ENCODE assay signal across 13 cellular contexts in the genomic region with DNA sequence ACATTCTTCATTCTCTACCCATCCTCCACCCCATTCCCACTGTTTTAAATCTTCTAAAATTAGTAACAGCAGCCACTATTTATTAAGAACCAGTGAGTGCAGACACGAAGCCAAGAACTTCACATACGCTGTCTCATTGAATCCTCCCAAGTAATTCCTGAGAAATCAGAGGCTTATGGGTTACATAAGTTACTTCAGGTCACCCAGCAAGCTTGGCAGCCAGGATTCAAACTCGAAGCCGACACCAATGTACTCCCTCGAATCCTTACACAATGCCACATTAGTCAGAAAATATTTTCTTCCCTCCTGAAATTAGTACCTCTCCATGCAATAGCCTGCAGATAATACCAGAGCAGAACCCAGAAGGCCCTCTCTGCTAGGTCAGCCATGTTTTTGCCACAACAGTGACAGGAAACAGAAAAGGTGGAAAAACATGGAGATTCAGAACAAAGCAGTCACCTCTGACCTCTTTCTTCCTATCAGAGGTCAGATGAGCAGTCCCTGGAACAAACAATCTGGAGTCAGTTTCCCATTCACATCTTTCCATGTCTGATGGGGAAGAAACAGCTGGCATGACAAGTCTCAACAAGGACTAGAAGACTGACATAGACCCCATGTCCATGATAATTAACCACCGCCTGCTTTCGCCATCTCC. TPM values are rescaled to one million over a fixed set of nuclear protein-coding genes. Genes with fewer than 3 reads are reported as not detected.
DNase-seq lines count a peak whose midpoint lies in the region; ATAC-seq, FAIRE-seq and TF ChIP-seq lines count a peak whose summit lies in the region.
"Had no signal": no experiment of that assay in that cellular context is flagged by ENCODE, and none has a peak within 500 bp of the region (broad histone marks: within the 10 kb centered on the region; RNA-seq: fewer than 3 reads in every experiment).

No MANE protein-coding gene starts in this region.

- no peaks in the 10 kb centered on the region for H3K36me3 Mint-ChIP-seq in CD8-positive, alpha-beta T cell
- H3K36me3 Mint-ChIP-seq: activated naive CD4-positive, alpha-beta T cell treated with anti-CD3 and anti-CD28 coated beads, Interleukin-2, amount 50 U/mL, for 24 hours had no signal

- DNase-seq in EL (peak; percentile 61), coronary artery (ENCODE audit: low spot score) (no peak), lower lobe of right lung (no peak), smooth muscle cell (lab: John Stamatoyannopoulos, UW; ENCODE audit: unreplicated experiment) (no peak), D721Med (ENCODE audit: insufficient read length, low spot score) (no peak)
- DNase-seq in CD8-positive, alpha-beta T cell, result no peak
- DNase-seq in effector CD8-positive, alpha-beta T cell (lab: John Stamatoyannopoulos, UW), result no peak
- DNase-seq: activated CD4-positive, alpha-beta T cell treated with anti-CD3 and anti-CD28 coated beads, Interleukin-2, amount 10 ng/mL, durations not matched to agents 24 days and 14 days; CD4-positive, alpha-beta memory T cell; islet precursor cell; NCI-H510A treated with DMSO at 0.1 percent for 48 hours had no signal

- CTCF ChIA-PET in CD8-positive, alpha-beta T cell (lab: Charles Lee), result no interaction called here

- no peaks in the 10 kb centered on the region for H3K4me1 Mint-ChIP-seq in CD8-positive, alpha-beta T cell (ENCODE audit: low read depth)
- H3K4me1 Mint-ChIP-seq: activated naive CD4-positive, alpha-beta T cell treated with anti-CD3 and anti-CD28 coated beads, Interleukin-2, amount 50 U/mL, for 24 hours; CD4-positive, alpha-beta memory T cell had no signal

- H3K27me3 ChIP-seq in lower lobe of right lung (ENCODE audit: low read depth) (no peaks in the 10 kb centered on the region), smooth muscle cell (ENCODE audit: low read depth) (no peaks in the 10 kb centered on the region)
- no peaks in the 10 kb centered on the region for H3K27me3 ChIP-seq in CD8-positive, alpha-beta T cell (ENCODE audit: insufficient read depth, low read length)

- no peak overlapping the region for H2AFZ ChIP-seq in smooth muscle cell (ENCODE audit: low read depth)

- H3K27ac Mint-ChIP-seq in CD8-positive, alpha-beta T cell, result no peak overlapping the region
- H3K27ac Mint-ChIP-seq: activated CD4-positive, alpha-beta T cell treated with anti-CD3 and anti-CD28 coated beads, Interleukin-2, amount 10 ng/mL, durations not matched to agents 24 days and 14 days; activated naive CD4-positive, alpha-beta T cell treated with anti-CD3 and anti-CD28 coated beads, Interleukin-2, amount 50 U/mL, for 24 hours; CD4-positive, alpha-beta memory T cell had no signal

- POLR2A ChIA-PET in CD8-positive, alpha-beta T cell (lab: Charles Lee), result no interaction called here

- WGBS in smooth muscle cell (ENCODE audit: low lambda C conversion rate), result 47% methylated on average over 7 of the region's 7 CpGs

- H3K4me3 Mint-ChIP-seq in CD8-positive, alpha-beta T cell, result no peak overlapping the region
- H3K4me3 Mint-ChIP-seq: activated CD4-positive, alpha-beta T cell treated with anti-CD3 and anti-CD28 coated beads, Interleukin-2, amount 10 ng/mL, durations not matched to agents 24 days and 14 days; activated naive CD4-positive, alpha-beta T cell treated with anti-CD3 and anti-CD28 coated beads, Interleukin-2, amount 50 U/mL, for 24 hours; CD4-positive, alpha-beta memory T cell had no signal

- no peak for TF ChIP-seq CTCF in coronary artery (IDR thresholded peaks at IDR 0.05)
- no peak for TF ChIP-seq CTCF in lower lobe of right lung (IDR thresholded peaks at IDR 0.05)
- no peak for TF ChIP-seq CTCF in smooth muscle cell (IDR thresholded peaks at IDR 0.05; ENCODE audit: borderline replicate concordance, insufficient read depth, poor library complexity, severe bottlenecking)
- no peak for TF ChIP-seq CTCF in CD8-positive, alpha-beta T cell (IDR thresholded peaks at IDR 0.05)
- TF ChIP-seq CTCF in D721Med (IDR thresholded peaks at IDR 0.05; ENCODE audit: insufficient read depth, missing control alignments), result no peak

- H3K4me1 ChIP-seq in lower lobe of right lung (peaks cover 8% of the 10 kb centered on the region), smooth muscle cell (ENCODE audit: low read depth) (peaks cover 15% of the 10 kb centered on the region)
- H3K4me1 ChIP-seq in CD8-positive, alpha-beta T cell (ENCODE audit: insufficient read depth, low read length), result no peaks in the 10 kb centered on the region

- FAIRE-seq in D721Med (lab: Jason Lieb, UNC), result no peak

- H3K4me2 ChIP-seq in smooth muscle cell, result peak overlapping the region; percentile 67

- H3K4me3 ChIP-seq in coronary artery (no peak overlapping the region), lower lobe of right lung (no peak overlapping the region), smooth muscle cell (no peak overlapping the region)
- no peak overlapping the region for H3K4me3 ChIP-seq in CD8-positive, alpha-beta T cell (ENCODE audit: low read depth, low read length)

- ATAC-seq in lower lobe of right lung (peak in 1 of 2 donors; percentile 35), GM18867 (IDR thresholded peaks at IDR 0.05; ENCODE audit: unreplicated experiment) (no peak)
- no peak for ATAC-seq in CD8-positive, alpha-beta T cell

- H3K27me3 Mint-ChIP-seq in CD8-positive, alpha-beta T cell (ENCODE audit: low read depth), result peaks cover 6% of the 10 kb centered on the region

- H3K27ac ChIP-seq in coronary artery (peak overlapping the region; percentile 16 to 57), lower lobe of right lung (peak overlapping the region; percentile 14), smooth muscle cell (ENCODE audit: low read depth) (peak overlapping the region; percentile 78)
- no peak overlapping the region for H3K27ac ChIP-seq in CD8-positive, alpha-beta T cell (ENCODE audit: low read depth, low read length)

- H3K79me2 ChIP-seq in smooth muscle cell (ENCODE audit: low read depth), result peaks cover 64% of the 10 kb centered on the region

- intact Hi-C loops in lower lobe of right lung (cut with DNase I), result no loop called here
- intact Hi-C loops in CD8-positive, alpha-beta T cell (cut with DNase I, micrococcal nuclease), result no loop called here

- no peaks in the 10 kb centered on the region for H3K36me3 ChIP-seq in lower lobe of right lung
- no peaks in the 10 kb centered on the region for H3K36me3 ChIP-seq in smooth muscle cell (ENCODE audit: low read depth)
- no peaks in the 10 kb centered on the region for H3K36me3 ChIP-seq in CD8-positive, alpha-beta T cell (ENCODE audit: insufficient read depth, low read length)

- H3K9me3 ChIP-seq in lower lobe of right lung (no peaks in the 10 kb centered on the region), smooth muscle cell (replicated peaks; ENCODE audit: low read depth) (no peaks in the 10 kb centered on the region)
- no peaks in the 10 kb centered on the region for H3K9me3 ChIP-seq in CD8-positive, alpha-beta T cell (ENCODE audit: low read length)

- peaks cover 17% of the 10 kb centered on the region for H3F3A ChIP-seq in smooth muscle cell (ENCODE audit: low read depth)

- no peak overlapping the region for H3K9ac ChIP-seq in smooth muscle cell (ENCODE audit: low read depth)

- H3K9me3 Mint-ChIP-seq in CD8-positive, alpha-beta T cell, result no peaks in the 10 kb centered on the region
- H3K9me3 Mint-ChIP-seq: activated naive CD4-positive, alpha-beta T cell treated with anti-CD3 and anti-CD28 coated beads, Interleukin-2, amount 50 U/mL, for 24 hours; CD4-positive, alpha-beta memory T cell had no signal

- peaks cover 15% of the 10 kb centered on the region for H4K20me1 ChIP-seq in smooth muscle cell (ENCODE audit: low read depth)

RNA-seq across cellular contexts. Expression of a gene that starts 16.4 kb away (rescaled TPM):
- total RNA-seq in lower lobe of right lung (14.6 TPM), smooth muscle cell (217 and 229 TPM in 2 replicates)
- polyA plus RNA-seq in smooth muscle cell, result 130 and 196 TPM in 2 replicates
- total RNA-seq in CD8-positive, alpha-beta T cell, result not detected
- total RNA-seq: CD4-positive, alpha-beta memory T cell had no signal

Comparison
In these comparisons a context has a peak if more than half of its experiments do, and no peak if none do; other contexts are left out.
1. RNA of a gene that starts 16.4 kb away (total RNA-seq): 217 to 229 TPM in smooth muscle cell; 14.6 TPM in lower lobe of right lung (single experiment) and not detected in CD8-positive, alpha-beta T cell; every median in the first group is over 10 times any median in the second.